In genomic region chr20:58700823-58701222, GRCh38 we compare ENCODE assay signal across 29 cellular contexts. TPM values are rescaled to one million over a fixed set of nuclear protein-coding genes. Genes with fewer than 3 reads are reported as not detected.
A peak's percentile ranks its signal among the peaks of the same experiment; 100 is the strongest.
DNase-seq lines count a peak whose midpoint lies in the region; ATAC-seq and TF ChIP-seq lines count a peak whose summit lies in the region.
"Had no signal": no experiment of that assay in that cellular context is flagged by ENCODE, and none has a peak within 500 bp of the region (broad histone marks: within the 10 kb centered on the region; RNA-seq: fewer than 3 reads in every experiment).

No MANE protein-coding gene starts in this region.

- no peak overlapping the region for H3K18ac ChIP-seq in IMR-90 (ENCODE audit: low read depth, low read length)

- no peak for TF ChIP-seq POLR2A in IMR-90 (IDR thresholded peaks at IDR 0.05; ENCODE audit: low read depth, low read length)
- no peak for TF ChIP-seq POLR2A in gastroesophageal sphincter (IDR thresholded peaks at IDR 0.05)

- 47% methylated on average over 4 of the region's 11 CpGs; no CpG with 5 or more reads in 1 of the 2 experiments for WGBS in IMR-90 (ENCODE audit: extremely low coverage in 2 of 2, insufficient read length in 1 of 2), 2 experiments
- WGBS in gastroesophageal sphincter (ENCODE audit: low coverage in 1 of 2), 2 donors = no CpG with 5 or more reads among the region's 11 CpGs

- H3K9ac ChIP-seq in IMR-90 (ENCODE audit: low read depth, low read length) = no peak overlapping the region

- in situ Hi-C loops in IMR-90 (cut with MboI; ENCODE audit: low sequenced_read_pairs) = no loop called here

- ATAC-seq in IMR-90 (ENCODE audit: low read depth) (peak; percentile 64), gastroesophageal sphincter (peak; percentile 12)
- no peak for ATAC-seq in stimulated activated memory B cell treated with anti-CD40 and anti-IgM and Interleukin-4, amounts not matched to agents 10 μg/mL and 1 μg/mL and 100 μg/mL, for 72 hours
- ATAC-seq: K562; naive thymus-derived CD8-positive, alpha-beta T cell had no signal

- no peaks in the 10 kb centered on the region for H3K4me1 Mint-ChIP-seq in CD14-positive monocyte
- no peaks in the 10 kb centered on the region for H3K4me1 Mint-ChIP-seq in stimulated activated memory B cell treated with anti-CD40 and anti-IgM and Interleukin-4, amounts not matched to agents 10 μg/mL and 1 μg/mL and 100 μg/mL, for 72 hours
- H3K4me1 Mint-ChIP-seq: activated naive CD4-positive, alpha-beta T cell treated with anti-CD3 and anti-CD28 coated beads, Interleukin-2, amount 10 ng/mL, durations not matched to agents 7 days and 5 days had no signal

- H4K8ac ChIP-seq in IMR-90 (ENCODE audit: low read depth in 2 of 2, low read length in 2 of 2) = no peak overlapping the region

- H4K5ac ChIP-seq in IMR-90 (ENCODE audit: low read depth, low read length) = no peak overlapping the region

- DNase-seq in CD14-positive monocyte (ENCODE audit: low spot score) (peak; percentile 27), IMR-90 (no peak), osteoblast (ENCODE audit: insufficient read length, low spot score, missing footprints) (no peak), T-helper 2 cell (no peak), NCI-H524 treated with DMSO at 0.1 percent for 48 hours (lab: John Stamatoyannopoulos, UW) (no peak), NCI-H510A (lab: John Stamatoyannopoulos, UW) (no peak)
- DNase-seq: activated CD4-positive, alpha-beta T cell treated with anti-CD3 and anti-CD28 coated beads, Interleukin-2, amount 10 ng/mL, durations not matched to agents 7 days and 5 days; COR-L47; DMS79; esophagus squamous epithelium; foreskin melanocyte; GDM1; NCI-H2029 treated with DMSO at 0.1 percent for 48 hours; NCI-H226; NCI-H82; stimulated activated CD4-positive, alpha-beta T cell treated with anti-CD3 and anti-CD28 coated beads, Interleukin-4, amount 100 ng/mL, for 4 hours; stimulated activated naive CD4-positive, alpha-beta T cell had no signal

- H3K23ac ChIP-seq in IMR-90 (ENCODE audit: low read depth, low read length) = no peak overlapping the region

- H2BK20ac ChIP-seq in IMR-90 (ENCODE audit: low read depth, low read length) = no peak overlapping the region

- H2AFZ ChIP-seq in IMR-90 (replicated peaks; ENCODE audit: low read length, poor library complexity) (peak overlapping the region; percentile 24), osteoblast (ENCODE audit: low read length) (no peak overlapping the region)

- H3K4me3 ChIP-seq in IMR-90 (ENCODE audit: insufficient read depth, low read depth, low read length) = no peak overlapping the region
- H3K4me3 ChIP-seq in gastroesophageal sphincter = no peak overlapping the region
- H3K4me3 ChIP-seq in osteoblast (ENCODE audit: insufficient read depth, low read length) = no peak overlapping the region
- H3K4me3 ChIP-seq: BLaER1 treated with 17β-estradiol and CSF1 and Interleukin-3, amounts not matched to agents 10 nM and 100 nM; esophagus squamous epithelium; HAP-1; K562; pancreas; uterus had no signal

- H3K4me3 Mint-ChIP-seq in CD14-positive monocyte = no peak overlapping the region
- H3K4me3 Mint-ChIP-seq in stimulated activated memory B cell treated with anti-CD40 and anti-IgM and Interleukin-4, amounts not matched to agents 10 μg/mL and 1 μg/mL and 100 μg/mL, for 72 hours = no peak overlapping the region
- H3K4me3 Mint-ChIP-seq: activated CD4-positive, alpha-beta T cell treated with anti-CD3 and anti-CD28 coated beads, Interleukin-2, amount 10 ng/mL, durations not matched to agents 7 days and 5 days; activated naive CD4-positive, alpha-beta T cell treated with anti-CD3 and anti-CD28 coated beads, Interleukin-2, amount 10 ng/mL, durations not matched to agents 7 days and 5 days; dendritic cell treated with granulocyte-macrophage colony-stimulating factor and Interleukin-4, amounts not matched to agents 40 ng/mL and 50 ng/mL, for 4 days; naive thymus-derived CD8-positive, alpha-beta T cell; T-helper 2 cell treated with Interferon-gamma antibody and Interleukin-4, amounts not matched to agents 5 μg/mL and 100 μg/mL, for 36 hours had no signal

- no peak for TF ChIP-seq EP300 in gastroesophageal sphincter (IDR thresholded peaks at IDR 0.05)

- POLR2A ChIA-PET in IMR-90 (lab: Charles Lee; ENCODE audit: unreplicated experiment) = no interaction called here

- no peak overlapping the region for H2AK9ac ChIP-seq in IMR-90 (replicated peaks; ENCODE audit: low read depth, low read length, poor library complexity)

- CTCF ChIA-PET in IMR-90 (lab: Yijun Ruan, JAX) = no interaction called here

- H3K4me1 ChIP-seq in IMR-90 (ENCODE audit: control insufficient read depth, insufficient read depth, low read length) (peaks cover 6% of the 10 kb centered on the region), gastroesophageal sphincter (peaks cover 0 to 12% (median 0%) of the 10 kb centered on the region in 3 donors), osteoblast (ENCODE audit: insufficient read depth, low read length) (no peaks in the 10 kb centered on the region)
- H3K4me1 ChIP-seq: esophagus squamous epithelium, HAP-1, pancreas, uterus had no signal

- no peak overlapping the region for H3K4ac ChIP-seq in IMR-90 (ENCODE audit: low read depth, low read length)

- H3K79me1 ChIP-seq in IMR-90 (ENCODE audit: low read depth in 1 of 2, low read length in 2 of 2) = no peaks in the 10 kb centered on the region

- H2BK120ac ChIP-seq in IMR-90 (ENCODE audit: low read depth, low read length) = no peak overlapping the region

- no peak overlapping the region; the same call in 1 of the 2 replicates for H3K4me2 ChIP-seq in IMR-90 (ENCODE audit: low read depth, low read length)
- H3K4me2 ChIP-seq in osteoblast (ENCODE audit: insufficient read depth, low read length) = no peak overlapping the region

- no peak overlapping the region for H3K14ac ChIP-seq in IMR-90 (replicated peaks; ENCODE audit: low read depth, low read length)

- no peak overlapping the region for H3K56ac ChIP-seq in IMR-90 (ENCODE audit: extremely low read depth, insufficient read depth, low read length)

- peaks cover 45 to 55% of the 10 kb centered on the region in 2 donors for H3K36me3 Mint-ChIP-seq in CD14-positive monocyte
- peaks cover 49% of the 10 kb centered on the region for H3K36me3 Mint-ChIP-seq in stimulated activated memory B cell treated with anti-CD40 and anti-IgM and Interleukin-4, amounts not matched to agents 10 μg/mL and 1 μg/mL and 100 μg/mL, for 72 hours

- peaks cover 0 to 1% (median 0%) of the 10 kb centered on the region in 7 donors for H3K9me3 Mint-ChIP-seq in CD14-positive monocyte
- no peaks in the 10 kb centered on the region for H3K9me3 Mint-ChIP-seq in stimulated activated memory B cell treated with anti-CD40 and anti-IgM and Interleukin-4, amounts not matched to agents 10 μg/mL and 1 μg/mL and 100 μg/mL, for 72 hours
- H3K9me3 Mint-ChIP-seq: activated CD4-positive, alpha-beta T cell treated with anti-CD3 and anti-CD28 coated beads, Interleukin-2, amount 10 ng/mL, durations not matched to agents 7 days and 5 days; activated naive CD4-positive, alpha-beta T cell treated with anti-CD3 and anti-CD28 coated beads, Interleukin-2, amount 10 ng/mL, durations not matched to agents 7 days and 5 days; activated T-cell treated with anti-CD3 and anti-CD28 coated beads, Interleukin-2, amount 50 U/mL, for 72 hours; dendritic cell treated with granulocyte-macrophage colony-stimulating factor and Interleukin-4, amounts not matched to agents 40 ng/mL and 50 ng/mL, for 4 days; naive thymus-derived CD8-positive, alpha-beta T cell; T-helper 2 cell treated with Interferon-gamma antibody and Interleukin-4, amounts not matched to agents 5 μg/mL and 100 μg/mL, for 36 hours had no signal

- H4K91ac ChIP-seq in IMR-90 (ENCODE audit: insufficient read depth, low read depth, low read length) = no peak overlapping the region

- H3K27me3 ChIP-seq in IMR-90 (ENCODE audit: control insufficient read depth, insufficient read depth, low read length) (no peaks in the 10 kb centered on the region), gastroesophageal sphincter (no peaks in the 10 kb centered on the region), osteoblast (ENCODE audit: insufficient read depth, low read length) (no peaks in the 10 kb centered on the region)
- H3K27me3 ChIP-seq: BLaER1 treated with 17β-estradiol and CSF1 and Interleukin-3, amounts not matched to agents 10 nM and 100 nM; esophagus squamous epithelium; pancreas; uterus had no signal

- H2AK5ac ChIP-seq in IMR-90 (ENCODE audit: low read depth, low read length) = peak overlapping the region; percentile 46; the same call in 1 of the 2 replicates

- BruUV-seq in IMR-90 (replicated peaks; lab: Mats Ljungman, UMichigan) = no TSS peak

- dilution Hi-C loops in IMR-90 (cut with HindIII; ENCODE audit: low sequenced_read_pairs, unreplicated experiment) = no loop called here

- H3K9me3 ChIP-seq in IMR-90 (ENCODE audit: control insufficient read depth, insufficient read depth, low read length) (no peaks in the 10 kb centered on the region), gastroesophageal sphincter (no peaks in the 10 kb centered on the region), osteoblast (ENCODE audit: low read depth, low read length) (no peaks in the 10 kb centered on the region)
- H3K9me3 ChIP-seq: BLaER1 treated with 17β-estradiol and CSF1 and Interleukin-3, amounts not matched to agents 10 nM and 100 nM; esophagus squamous epithelium; HAP-1; pancreas; uterus had no signal

- no peaks in the 10 kb centered on the region for H3K79me2 ChIP-seq in osteoblast (ENCODE audit: insufficient read depth, low read length)

- TF ChIP-seq RAD21 in IMR-90 (IDR thresholded peaks at IDR 0.05; ENCODE audit: low read length) = no peak

- 0 out of 2 replicates have a peak overlapping the region, but pooled peaks have one; percentile 26 for H3K27ac ChIP-seq in IMR-90 (ENCODE audit: insufficient read depth, low read length)
- peak overlapping the region in 2 of 4 donors; percentile 9 to 57 for H3K27ac ChIP-seq in gastroesophageal sphincter
- peak overlapping the region; percentile 57 for H3K27ac ChIP-seq in osteoblast (ENCODE audit: low read depth, low read length)
- H3K27ac ChIP-seq: BLaER1 treated with 17β-estradiol and CSF1 and Interleukin-3, amounts not matched to agents 10 nM and 100 nM; pancreas; uterus had no signal

- no peak for TF ChIP-seq CTCF in CD14-positive monocyte (IDR thresholded peaks at IDR 0.05)
- no peak for TF ChIP-seq CTCF in IMR-90 (conservative IDR thresholded peaks at IDR 0.05; ENCODE audit: low read depth, low read length)
- no peak for TF ChIP-seq CTCF in gastroesophageal sphincter (IDR thresholded peaks at IDR 0.05)
- TF ChIP-seq CTCF in osteoblast (IDR thresholded peaks at IDR 0.05; ENCODE audit: extremely low read depth, low read depth, low read length) = no peak

- H3K36me3 ChIP-seq in IMR-90 (ENCODE audit: control insufficient read depth, insufficient read depth, low read length) = peaks cover 38% of the 10 kb centered on the region
- H3K36me3 ChIP-seq in gastroesophageal sphincter = peaks cover 0 to 100% of the 10 kb centered on the region in 2 donors
- peaks cover 52% of the 10 kb centered on the region for H3K36me3 ChIP-seq in osteoblast (ENCODE audit: insufficient read depth, low read length)
- H3K36me3 ChIP-seq: uterus had no signal

- intact Hi-C loops in CD14-positive monocyte (cut with micrococcal nuclease) (no loop called here), IMR-90 (cut with micrococcal nuclease) (no loop called here)

- no peak overlapping the region for H2BK15ac ChIP-seq in IMR-90 (ENCODE audit: low read depth, low read length)

- peaks cover 0 to 2% (median 0%) of the 10 kb centered on the region in 3 donors for H3K27me3 Mint-ChIP-seq in CD14-positive monocyte (ENCODE audit: low read depth in 3 of 3)
- no peaks in the 10 kb centered on the region for H3K27me3 Mint-ChIP-seq in stimulated activated memory B cell treated with anti-CD40 and anti-IgM and Interleukin-4, amounts not matched to agents 10 μg/mL and 1 μg/mL and 100 μg/mL, for 72 hours
- H3K27me3 Mint-ChIP-seq: activated CD4-positive, alpha-beta T cell treated with anti-CD3 and anti-CD28 coated beads, Interleukin-2, amount 10 ng/mL, durations not matched to agents 7 days and 5 days; activated naive CD4-positive, alpha-beta T cell treated with anti-CD3 and anti-CD28 coated beads, Interleukin-2, amount 10 ng/mL, durations not matched to agents 7 days and 5 days; dendritic cell treated with granulocyte-macrophage colony-stimulating factor and Interleukin-4, amounts not matched to agents 40 ng/mL and 50 ng/mL, for 4 days; naive thymus-derived CD8-positive, alpha-beta T cell had no signal

- no peaks in the 10 kb centered on the region; the same call in 1 of the 2 replicates for H3K9me1 ChIP-seq in IMR-90 (ENCODE audit: insufficient read depth, low read length)

- H2BK5ac ChIP-seq in IMR-90 (ENCODE audit: low read depth, low read length, poor library complexity, severe bottlenecking) = peak overlapping the region; percentile 48

- no peak overlapping the region for H3K27ac Mint-ChIP-seq in CD14-positive monocyte
- no peak overlapping the region for H3K27ac Mint-ChIP-seq in stimulated activated memory B cell treated with anti-CD40 and anti-IgM and Interleukin-4, amounts not matched to agents 10 μg/mL and 1 μg/mL and 100 μg/mL, for 72 hours
- H3K27ac Mint-ChIP-seq: activated CD4-positive, alpha-beta T cell treated with anti-CD3 and anti-CD28 coated beads, Interleukin-2, amount 10 ng/mL, durations not matched to agents 7 days and 5 days; dendritic cell treated with granulocyte-macrophage colony-stimulating factor and Interleukin-4, amounts not matched to agents 40 ng/mL and 50 ng/mL, for 4 days; T-helper 2 cell treated with Interferon-gamma antibody and Interleukin-4, amounts not matched to agents 5 μg/mL and 100 μg/mL, for 36 hours had no signal

- H4K20me1 ChIP-seq in IMR-90 (ENCODE audit: insufficient read depth, low read length) (no peaks in the 10 kb centered on the region), osteoblast (ENCODE audit: insufficient read depth, low read length) (peaks cover 2% of the 10 kb centered on the region)

RNA-seq across cellular contexts. Expression of gene NPEPL1, which starts 8.2 kb away (rescaled TPM):
- polyA plus RNA-seq in CD14-positive monocyte = 10 to 100 TPM; 37.6 to 39.6 TPM
- 6.3 and 7.2 TPM in 2 replicates for total RNA-seq in IMR-90 (2012; rRNA removed)
- 10.4 and 10.7 TPM in 2 replicates for polyA plus RNA-seq in IMR-90 (2012; rRNA removed)
- 7.4 and 8.5 TPM in 2 replicates for polyA plus RNA-seq in IMR-90 (2012; cell fraction: cytosol; rRNA removed)
- 61.8 and 109 TPM in 2 replicates for polyA plus RNA-seq in IMR-90 (2012; cell fraction: nucleus; rRNA removed; ENCODE audit: low replicate concordance)
- 10 to 100 TPM; 24.3 to 57.3 (median 36.9) TPM for total RNA-seq in gastroesophageal sphincter
- total RNA-seq in osteoblast = 26.8 and 29.7 TPM in 2 replicates

RNA-seq across cellular contexts. Expression of gene STX16, which starts 49.7 kb away (rescaled TPM):
- polyA plus RNA-seq in CD14-positive monocyte = 10 to 100 TPM; 15.6 to 27.4 TPM
- 26.9 and 29.4 TPM in 2 replicates for total RNA-seq in IMR-90 (2012; rRNA removed)
- polyA plus RNA-seq in IMR-90 (2012; rRNA removed) = 48.5 and 58.2 TPM in 2 replicates
- 17.4 and 21.0 TPM in 2 replicates for polyA plus RNA-seq in IMR-90 (2012; cell fraction: cytosol; rRNA removed)
- polyA plus RNA-seq in IMR-90 (2012; cell fraction: nucleus; rRNA removed; ENCODE audit: low replicate concordance) = 118 and 306 TPM in 2 replicates
- total RNA-seq in gastroesophageal sphincter = 10 to 100 TPM; 26.1 to 90.4 (median 47.8) TPM
- total RNA-seq in osteoblast = 24.2 and 28.6 TPM in 2 replicates
